Comparison of ENCODE assay signal across 8 cellular contexts in genomic region chr13:91398413-91399188, GRCh38. TPM values are rescaled to one million over a fixed set of nuclear protein-coding genes. Genes with fewer than 3 reads are reported as not detected.
A peak's percentile ranks its signal among the peaks of the same experiment; 100 is the strongest.
DNase-seq lines count a peak whose midpoint lies in the region; ATAC-seq and FAIRE-seq lines count a peak whose summit lies in the region.

Gene GPC5, plus strand, starts transcription at chr13:91398621.

- DNase-seq in Caki2 (ENCODE audit: low read depth): peak; percentile 50
- peak; percentile 9 for DNase-seq in HS-5 (ENCODE audit: low read depth)
- peak; percentile 76 for DNase-seq in RPMI8226
- peak; percentile 76 for DNase-seq in activated T-helper 9 cell treated with anti-CD3 and anti-CD28 coated beads, Interleukin-2, amount 50 U/mL, for 16 hours (ENCODE audit: low read depth)
- DNase-seq in frontal cortex (ENCODE audit: low spot score in 2 of 2): peak; percentile 74 to 85
- peak; percentile 79 for DNase-seq in occipital lobe (lab: John Stamatoyannopoulos, UW)
- DNase-seq in superior temporal gyrus (ENCODE audit: extremely low spot score): peak; percentile 76

- no peak for FAIRE-seq in frontal cortex (lab: Jason Lieb, UNC)

- ATAC-seq in GM21381 (IDR thresholded peaks at IDR 0.05; ENCODE audit: unreplicated experiment): peak; percentile 96

- in situ Hi-C loops in Caki2 (cut with HindIII; ENCODE audit: low pct_unique_long_range_greater_than_20kb, low sequenced_read_pairs): no loop called here

RNA-seq across cellular contexts. Expression of gene GPC5, which starts in this region (rescaled TPM):
- total RNA-seq in Caki2 (2014; rRNA removed; shearing (Covaris generic); ENCODE audit: low replicate concordance): not detected in 2 replicates
- total RNA-seq in frontal cortex (7.3 TPM), occipital lobe (8.6 TPM)

Comparison
In these comparisons a context has a peak if more than half of its experiments do, and no peak if none do; other contexts are left out.
1. Peak in every context shown above with its lines: DNase-seq and ATAC-seq.
2. Peak in DNase-seq in Caki2; RNA of the gene not detected or under 1 TPM.
3. DNase-seq: peak in every context shown above with its lines; median percentile 80 in frontal cortex; 79 in occipital lobe; 76 in RPMI8226; 76 in activated T-helper 9 cell treated with anti-CD3 and anti-CD28 coated beads, Interleukin-2, amount 50 U/mL, for 16 hours; 76 in superior temporal gyrus; 50 in Caki2; 9 in HS-5.